Comparison of ENCODE assay signal across 9 cellular contexts in the genomic region with DNA sequence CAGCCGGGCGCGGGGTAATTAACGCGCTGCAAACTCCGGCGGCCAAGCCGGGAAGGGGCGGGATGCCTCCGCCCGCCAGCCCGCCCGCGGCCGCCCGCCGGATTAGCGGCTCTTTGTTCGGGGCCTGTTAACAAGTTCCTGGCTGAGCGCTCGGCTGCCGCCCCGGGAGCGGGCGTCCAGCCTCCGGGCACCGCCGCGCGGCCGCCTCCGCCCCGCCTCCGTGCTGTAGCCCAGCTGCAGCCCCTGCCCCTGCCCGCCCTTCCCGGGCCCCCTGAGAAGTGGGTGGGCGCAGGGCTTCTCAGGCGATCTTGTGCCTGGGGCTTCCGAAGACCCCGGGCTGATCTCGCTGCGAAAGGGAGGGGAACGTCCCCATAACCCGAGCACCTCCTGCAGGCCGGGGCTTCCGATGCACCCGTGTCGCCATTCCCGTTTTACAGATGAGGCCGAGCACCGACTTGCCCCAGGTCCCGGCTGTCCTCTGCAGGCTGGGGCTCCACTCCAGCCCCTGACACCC. TPM values are rescaled to one million over a fixed set of nuclear protein-coding genes. Genes with fewer than 3 reads are reported as not detected.
DNase-seq lines count a peak whose midpoint lies in the region; ATAC-seq and TF ChIP-seq lines count a peak whose summit lies in the region.
"Had no signal": no experiment of that assay in that cellular context is flagged by ENCODE, and none has a peak within 500 bp of the region (broad histone marks: within the 10 kb centered on the region; RNA-seq: fewer than 3 reads in every experiment).

No MANE protein-coding gene starts in this region.

- no peak overlapping the region for H3K27ac Mint-ChIP-seq in Caco-2 (ENCODE audit: unreplicated experiment)

- H3K27me3 Mint-ChIP-seq in Caco-2 (ENCODE audit: insufficient read depth, unreplicated experiment), result peaks cover 14% of the 10 kb centered on the region

- peaks cover 12% of the 10 kb centered on the region; the same call in 1 of the 2 replicates for H3K4me1 ChIP-seq in Caco-2
- no peaks in the 10 kb centered on the region for H3K4me1 ChIP-seq in ascending aorta
- no peaks in the 10 kb centered on the region for H3K4me1 ChIP-seq in testis
- peaks cover 0 to 10% of the 10 kb centered on the region in 2 donors for H3K4me1 ChIP-seq in thyroid gland

- TF ChIP-seq CTCF in Caco-2 (IDR thresholded peaks at IDR 0.05; ENCODE audit: insufficient read depth in 1 of 2, low read depth in 1 of 2, low read length in 1 of 2, severe bottlenecking in 1 of 2, unreplicated experiment in 1 of 2), result peak; percentile 40 to 44
- no peak for TF ChIP-seq CTCF in ascending aorta (IDR thresholded peaks at IDR 0.05)
- TF ChIP-seq CTCF in testis (IDR thresholded peaks at IDR 0.05), result no peak
- TF ChIP-seq CTCF in thyroid gland (IDR thresholded peaks at IDR 0.05), result peak in 1 of 6 experiments; percentile 11

- H3K9me3 ChIP-seq in Caco-2 (no peaks in the 10 kb centered on the region), MG63 (no peaks in the 10 kb centered on the region), ascending aorta (no peaks in the 10 kb centered on the region), testis (no peaks in the 10 kb centered on the region), thyroid gland (no peaks in the 10 kb centered on the region)

- WGBS in testis, 2 donors, result 0 to 1% methylated on average over 5 to 30 of the region's 52 CpGs
- 1% methylated on average over 16 of the region's 52 CpGs; no CpG with 5 or more reads in 1 of the 2 donors for WGBS in thyroid gland, 2 donors

- H3K36me3 ChIP-seq in Caco-2 (ENCODE audit: control insufficient read depth, insufficient read depth, low read length) (no peaks in the 10 kb centered on the region), MG63 (no peaks in the 10 kb centered on the region), ascending aorta (no peaks in the 10 kb centered on the region), testis (ENCODE audit: low read depth, missing control alignments) (no peaks in the 10 kb centered on the region), thyroid gland (no peaks in the 10 kb centered on the region)

- peak; percentile 26 for ATAC-seq in GM19397 (IDR thresholded peaks at IDR 0.05; ENCODE audit: unreplicated experiment)

- H3K27me3 ChIP-seq in Caco-2 (replicated peaks; ENCODE audit: control insufficient read depth, insufficient read depth, low read length) (no peaks in the 10 kb centered on the region; the same call in 1 of the 2 replicates), MG63 (peaks cover 18% of the 10 kb centered on the region), ascending aorta (peaks cover 19% of the 10 kb centered on the region), testis (no peaks in the 10 kb centered on the region), thyroid gland (peaks cover 4% of the 10 kb centered on the region)

- H3K4me3 Mint-ChIP-seq in Caco-2 (ENCODE audit: unreplicated experiment), result peak overlapping the region; percentile 66

- H3K9me3 Mint-ChIP-seq in Caco-2 (ENCODE audit: unreplicated experiment), result no peaks in the 10 kb centered on the region

- TF ChIP-seq POLR2A in testis (IDR thresholded peaks at IDR 0.05), result no peak
- no peak for TF ChIP-seq POLR2A in thyroid gland (IDR thresholded peaks at IDR 0.05)

- CTCF ChIA-PET in Caco-2 (lab: Charles Lee), result interaction anchor here (0.7 kb wide), 1 partner anchor 78 kb away, joined by 3 read pairs; no protein-coding TSS in a partner anchor

- H3K4me3 ChIP-seq in Caco-2 (ENCODE audit: low read depth, low read length), result peak overlapping the region; percentile 38
- H3K4me3 ChIP-seq in MG63, result peak overlapping the region; percentile 34
- peak overlapping the region; percentile 44 to 54 for H3K4me3 ChIP-seq in ascending aorta
- H3K4me3 ChIP-seq in testis, result peak overlapping the region; percentile 26 to 31
- no peak overlapping the region for H3K4me3 ChIP-seq in thyroid gland (replicated peaks in 1 of 3)

- BruUV-seq in Caco-2 (replicated peaks; lab: Mats Ljungman, UMichigan), result no TSS peak

- peak in 1 of 2 experiments; percentile 58 for DNase-seq in Caco-2
- peak; percentile 61 for DNase-seq in MG63
- no peak for DNase-seq in ascending aorta (ENCODE audit: low spot score in 2 of 2)
- peak; percentile 78 for DNase-seq in islet precursor cell
- DNase-seq in testis, result no peak
- DNase-seq in GF-D8 (lab: John Stamatoyannopoulos, UW), result no peak
- DNase-seq in thyroid gland, result no peak

- POLR2A ChIA-PET in Caco-2 (lab: Charles Lee), result no interaction called here

- intact Hi-C loops in Caco-2 (cut with micrococcal nuclease; ENCODE audit: unreplicated experiment), result no loop called here
- intact Hi-C loops in ascending aorta (cut with DNase I), result no loop called here
- intact Hi-C loops in testis (cut with DNase I; ENCODE audit: low total_unique reads), result no loop called here
- intact Hi-C loops in thyroid gland (cut with DNase I), result no loop called here

- H3K36me3 Mint-ChIP-seq in Caco-2 (ENCODE audit: insufficient read depth, unreplicated experiment), result no peaks in the 10 kb centered on the region

- no peak overlapping the region for H3K27ac ChIP-seq in ascending aorta
- no peak overlapping the region for H3K27ac ChIP-seq in testis
- no peak overlapping the region for H3K27ac ChIP-seq in thyroid gland

- peaks cover 8% of the 10 kb centered on the region for H3K4me1 Mint-ChIP-seq in Caco-2 (ENCODE audit: low read depth, unreplicated experiment)

RNA-seq across cellular contexts. Expression of a gene that starts 7.6 kb away (rescaled TPM):
- total RNA-seq in Caco-2 (2022) (0.14 TPM in 1 of 2 replicates, not detected in the other), ascending aorta (not detected), testis (1 to 10 TPM; 1.7 to 2.0 TPM), thyroid gland (under 1 TPM in 3 of 4 donors, not detected in 1; 0.34 to 0.67 (median 0.67) TPM)
- not detected in 2 replicates for total RNA-seq in MG63 (2014; rRNA removed; shearing (Covaris generic); ENCODE audit: low replicate concordance)
- 1.8 TPM for polyA plus RNA-seq in testis (ENCODE audit: insufficient read depth, low read depth, low replicate concordance)
- total RNA-seq: skeletal muscle tissue had no signal

Comparison
In these comparisons a context has a peak if more than half of its experiments do, and no peak if none do; other contexts are left out.
1. DNase-seq: peak in MG63 (single experiment) and islet precursor cell (single experiment); none in ascending aorta (0 of 2), testis (single experiment), GF-D8 (single experiment) and thyroid gland (0 of 2).
2. H3K4me3 ChIP-seq: peak in Caco-2 (single experiment), MG63 (single experiment), ascending aorta (2 of 2) and testis (2 of 2); none in thyroid gland (0 of 3).
3. CTCF ChIP-seq: peak in Caco-2 (2 of 2); none in ascending aorta (0 of 3) and testis (0 of 3).